ENCODE assay signal across 15 cellular contexts in the genomic region with DNA sequence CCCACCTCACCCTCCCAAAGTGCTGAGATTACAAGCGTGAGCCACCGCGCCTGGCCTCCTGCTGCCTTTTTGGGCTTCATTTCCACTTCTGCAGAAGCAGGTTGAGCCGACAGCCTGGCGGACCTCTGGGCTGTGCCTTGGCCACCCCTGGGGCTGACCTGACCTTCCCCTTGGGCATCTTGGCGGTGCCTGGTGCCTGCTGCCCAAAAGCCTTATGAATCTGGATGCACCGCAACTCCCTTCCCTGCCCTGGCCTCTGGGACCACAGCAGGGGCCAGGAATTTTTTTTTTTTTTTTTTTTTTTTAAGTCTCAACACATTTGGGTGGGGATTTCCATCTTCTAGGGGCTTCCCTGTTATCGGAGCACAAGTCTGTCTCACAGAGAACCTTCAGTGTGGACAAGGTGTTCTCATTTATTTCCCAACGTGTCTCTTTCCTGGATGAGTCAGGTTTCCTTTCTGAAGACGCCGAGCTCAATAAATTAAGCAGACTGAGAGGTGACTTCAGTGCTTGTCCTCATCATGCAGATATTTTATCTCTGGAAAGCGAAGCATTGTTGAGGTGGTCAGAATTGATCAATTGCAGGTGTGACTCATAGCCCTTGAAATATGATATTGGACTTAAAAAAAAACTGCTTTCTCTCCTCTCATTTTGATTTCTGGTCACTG.
DNase-seq lines count a peak whose midpoint lies in the region; ATAC-seq, FAIRE-seq and TF ChIP-seq lines count a peak whose summit lies in the region.
"Had no signal": no experiment of that assay in that cellular context is flagged by ENCODE, and none has a peak within 500 bp of the region (broad histone marks: within the 10 kb centered on the region; RNA-seq: fewer than 3 reads in every experiment).

No MANE protein-coding gene starts in this region.

- H2AK5ac ChIP-seq in mesendoderm (ENCODE audit: low read length): no peak overlapping the region

- ATAC-seq in right cardiac atrium (peak in 1 of 2 donors; percentile 69), Right ventricle myocardium inferior (no peak), GM12878 (peak; percentile 81), HG02884 (IDR thresholded peaks at IDR 0.05; ENCODE audit: unreplicated experiment) (no peak), psoas muscle (no peak)

- H3K9me3 ChIP-seq in right cardiac atrium (ENCODE audit: control insufficient read depth, low read length) (no peaks in the 10 kb centered on the region), GM12878 (replicated peaks; ENCODE audit: control insufficient read depth, insufficient read depth, low read length) (no peaks in the 10 kb centered on the region), HAP-1 (no peaks in the 10 kb centered on the region), psoas muscle (no peaks in the 10 kb centered on the region)

- 79% methylated on average over 12 of the region's 12 CpGs for WGBS in right cardiac atrium
- WGBS in GM12878 (ENCODE audit: insufficient coverage, insufficient replicate concordance, low lambda C conversion rate, missing lambda C conversion rate): 20% methylated on average over 11 of the region's 12 CpGs
- no CpG with 5 or more reads among the region's 12 CpGs for WGBS in mesendoderm (ENCODE audit: extremely low coverage, insufficient coverage, low lambda C conversion rate)
- WGBS in psoas muscle, 3 donors: 76 to 81% (median 79%) methylated on average over 6 to 12 of the region's 12 CpGs

- TF ChIP-seq CTCF in GM12878 (IDR thresholded peaks at IDR 0.05 in 2 of 3, conservative IDR thresholded peaks at IDR 0.05 in 1 of 3; ENCODE audit: control insufficient read depth in 2 of 3, extremely low read depth in 1 of 3, insufficient read depth in 1 of 3, low read depth in 3 of 3, low read length in 3 of 3) (no peak), psoas muscle (IDR thresholded peaks at IDR 0.05) (no peak)

- no peak overlapping the region for H2BK15ac ChIP-seq in mesendoderm (replicated peaks; ENCODE audit: low read depth)

- H3K56ac ChIP-seq in mesendoderm (ENCODE audit: low read length): no peak overlapping the region

- H2BK5ac ChIP-seq in mesendoderm (ENCODE audit: low read length): no peak overlapping the region

- H3K18ac ChIP-seq in mesendoderm (ENCODE audit: low read length): peak overlapping the region; percentile 94

- POLR2A ChIA-PET in GM12878 (lab: Charles Lee): no interaction called here

- BruUV-seq in GM12878 (replicated peaks; lab: Mats Ljungman, UMichigan): no TSS peak

- H3K9ac ChIP-seq in GM12878 (ENCODE audit: control insufficient read depth, insufficient read depth, low read length) (no peak overlapping the region), mesendoderm (ENCODE audit: low read length) (no peak overlapping the region)

- H3K36me3 ChIP-seq in GM12878 (ENCODE audit: control insufficient read depth in 2 of 2, insufficient read depth in 2 of 2, low read length in 1 of 2): no peaks in the 10 kb centered on the region
- no peaks in the 10 kb centered on the region for H3K36me3 ChIP-seq in mesendoderm (ENCODE audit: control insufficient read depth, insufficient read depth, low read length)
- H3K36me3 ChIP-seq in HAP-1 (replicated peaks): no peaks in the 10 kb centered on the region
- H3K36me3 ChIP-seq in psoas muscle (ENCODE audit: insufficient read depth in 1 of 2, low read depth in 1 of 2): no peaks in the 10 kb centered on the region

- H3K27ac ChIP-seq in right cardiac atrium (ENCODE audit: low read length): peak overlapping the region; percentile 59
- no peak overlapping the region for H3K27ac ChIP-seq in GM12878 (ENCODE audit: control insufficient read depth, insufficient read depth)
- H3K27ac ChIP-seq in mesendoderm (ENCODE audit: low read depth, low read length): no peak overlapping the region
- H3K27ac ChIP-seq in psoas muscle: no peak overlapping the region

- H3K4me2 ChIP-seq in GM12878 (ENCODE audit: control insufficient read depth, insufficient read depth) (no peak overlapping the region; the same call in 1 of the 2 replicates), mesendoderm (ENCODE audit: low read length) (no peak overlapping the region)

- no peak overlapping the region for H3K23ac ChIP-seq in mesendoderm (ENCODE audit: low read length)

- H3K79me2 ChIP-seq in GM12878 (ENCODE audit: control insufficient read depth, insufficient read depth, low read length) (no peaks in the 10 kb centered on the region), mesendoderm (ENCODE audit: control insufficient read depth, insufficient read depth, low read length) (no peaks in the 10 kb centered on the region)

- in situ Hi-C loops in GM12878 (cut with MboI): no loop called here
- in situ Hi-C loops in HAP-1 (cut with MboI; ENCODE audit: low sequenced_read_pairs): no loop called here

- SMC1A ChIA-PET in GM12878 (lab: Charles Lee; ENCODE audit: uncharacterized antibody, unreplicated experiment): interaction anchor here (0.7 kb wide), 1 partner anchor 11 kb away, joined by 4 read pairs; no protein-coding TSS in a partner anchor

- no peak overlapping the region for H3K4me3 ChIP-seq in right cardiac atrium (ENCODE audit: low read length)
- H3K4me3 ChIP-seq in GM12878: no peak overlapping the region
- no peak overlapping the region for H3K4me3 ChIP-seq in mesendoderm (ENCODE audit: low read length)
- H3K4me3 ChIP-seq in HAP-1: no peak overlapping the region
- no peak overlapping the region for H3K4me3 ChIP-seq in psoas muscle

- no peak overlapping the region for H4K5ac ChIP-seq in mesendoderm (ENCODE audit: low read length)

- no peak for TF ChIP-seq RAD21 in GM12878 (IDR thresholded peaks at IDR 0.05; ENCODE audit: insufficient read depth, low read depth, low read length)

- H2AFZ ChIP-seq in GM12878 (ENCODE audit: control insufficient read depth, low read depth, low read length): no peak overlapping the region

- H2BK120ac ChIP-seq in mesendoderm (ENCODE audit: low read depth, low read length): no peak overlapping the region

- H4K20me1 ChIP-seq in GM12878 (ENCODE audit: control insufficient read depth, insufficient read depth): no peaks in the 10 kb centered on the region

- no peak for DNase-seq in right cardiac atrium
- no peak for DNase-seq in Right ventricle myocardium inferior (ENCODE audit: missing footprints)
- DNase-seq in GM12878 (ENCODE audit: low read depth, low spot score): no peak
- DNase-seq in mesendoderm: peak; percentile 48
- no peak for DNase-seq in GDM1 (lab: John Stamatoyannopoulos, UW)
- no peak for DNase-seq in HAP-1 (ENCODE audit: low spot score in 2 of 2)
- no peak for DNase-seq in psoas muscle
- DNase-seq: activated CD4-positive, CD25-positive, alpha-beta regulatory T cell treated with anti-CD3 and anti-CD28 coated beads, Interleukin-2, amount 50 U/mL, for 72 hours; activated T-cell treated with anti-CD3 and anti-CD28 coated beads for 4 hours; kidney; NCI-H2107; NCI-H748 treated with DMSO at 0.1 percent for 48 hours; posterior cingulate gyrus; SHP77 had no signal

- CTCF ChIA-PET in GM12878 (lab: Yijun Ruan, JAX): interaction anchor here (1.4 kb wide), 1 partner anchor 10 kb away, joined by 3 read pairs; no protein-coding TSS in a partner anchor

- intact Hi-C loops in right cardiac atrium (cut with DNase I): no loop called here
- intact Hi-C loops in Right ventricle myocardium inferior (cut with DNase I): no loop called here
- intact Hi-C loops in GM12878 (cut with micrococcal nuclease; ENCODE audit: unreplicated experiment): no loop called here
- intact Hi-C loops in psoas muscle (cut with DNase I): no loop called here

- no peaks in the 10 kb centered on the region for H3K79me1 ChIP-seq in mesendoderm (ENCODE audit: low read length)

- RAD21 ChIA-PET in GM12878 (lab: Charles Lee; ENCODE audit: unreplicated experiment): no interaction called here

- TF ChIP-seq EP300 in GM12878 (IDR thresholded peaks at IDR 0.05; ENCODE audit: borderline replicate concordance in 1 of 2, control insufficient read depth in 1 of 2, low read depth in 2 of 2, low read length in 2 of 2): no peak

- FAIRE-seq in GM12878 (lab: Jason Lieb, UNC): no peak
- FAIRE-seq: kidney had no signal

- H3K27me3 ChIP-seq in right cardiac atrium (ENCODE audit: control insufficient read depth, insufficient read depth) (no peaks in the 10 kb centered on the region), GM12878 (replicated peaks in 1 of 2; ENCODE audit: control insufficient read depth in 2 of 2, insufficient read depth in 2 of 2, low read length in 1 of 2) (no peaks in the 10 kb centered on the region; a peak in 1 of 4 replicates), mesendoderm (ENCODE audit: insufficient read depth, low read length, poor library complexity) (no peaks in the 10 kb centered on the region), HAP-1 (ENCODE audit: low read depth) (no peaks in the 10 kb centered on the region), psoas muscle (ENCODE audit: insufficient read depth in 3 of 3, low read length in 2 of 3) (no peaks in the 10 kb centered on the region)

- H4K8ac ChIP-seq in mesendoderm (ENCODE audit: low read depth, low read length): no peak overlapping the region

- H3K4me1 ChIP-seq in right cardiac atrium (ENCODE audit: control insufficient read depth, insufficient read depth, low read length) (no peaks in the 10 kb centered on the region), GM12878 (ENCODE audit: control insufficient read depth, insufficient read depth, low read length) (no peaks in the 10 kb centered on the region), mesendoderm (ENCODE audit: control insufficient read depth, low read depth, low read length) (no peaks in the 10 kb centered on the region), HAP-1 (no peaks in the 10 kb centered on the region), psoas muscle (no peaks in the 10 kb centered on the region)

- no peak overlapping the region for H3K4ac ChIP-seq in mesendoderm (ENCODE audit: low read depth, low read length)

- TF ChIP-seq POLR2A in GM12878 (IDR thresholded peaks at IDR 0.05; ENCODE audit: low read depth, low read length): no peak

TF ChIP-seq in GM12878, 131 proteins besides CTCF, POLR2A, EP300 and RAD21 (continues in another document):
- TF ChIP-seq RELB (IDR thresholded peaks at IDR 0.05; ENCODE audit: low read depth) (0 out of 2 replicates have a peak, but pooled peaks have one; percentile 17), ZNF384 (IDR thresholded peaks at IDR 0.05; ENCODE audit: borderline replicate concordance, low read depth, low read length) (peak; percentile 40; the same call in 1 of the 2 replicates)
